In genomic region chr4:115042496-115042895, GRCh38 we compare ENCODE assay signal across 14 cellular contexts.
A peak's percentile ranks its signal among the peaks of the same experiment; 100 is the strongest.
DNase-seq lines count a peak whose midpoint lies in the region; ATAC-seq and TF ChIP-seq lines count a peak whose summit lies in the region.
"Had no signal": no experiment of that assay in that cellular context is flagged by ENCODE, and none has a peak within 500 bp of the region (broad histone marks: within the 10 kb centered on the region; RNA-seq: fewer than 3 reads in every experiment).

No MANE protein-coding gene starts in this region.

- H3K9me2 ChIP-seq in HCT116 (ENCODE audit: insufficient read depth) = no peaks in the 10 kb centered on the region

- TF ChIP-seq RAD21 in HCT116 (IDR thresholded peaks at IDR 0.05; ENCODE audit: low read depth) = no peak

- no peak overlapping the region for H3K4me2 ChIP-seq in HCT116 (ENCODE audit: low read length)

- DNase-seq in HCT116 (ENCODE audit: low read depth, low spot score) (no peak), SK-MEL-5 (ENCODE audit: low read depth, low spot score) (peak; percentile 33), iPS-NIHi11 (ENCODE audit: low spot score) (peak; percentile 24), SIG-M5 treated with dmso at 0.1 percent for 504 hours (lab: John Stamatoyannopoulos, UW; ENCODE audit: unreplicated experiment) (no peak), DMS79 (lab: John Stamatoyannopoulos, UW) (no peak)
- DNase-seq: activated CD4-positive, alpha-beta T cell treated with anti-CD3 and anti-CD28 coated beads for 48 hours; activated naive CD4-positive, alpha-beta T cell; Calu3; psoas muscle; SHP77 treated with DMSO at 0.1 percent for 48 hours; substantia nigra had no signal

- no peaks in the 10 kb centered on the region for H3K4me1 ChIP-seq in HCT116 (ENCODE audit: control insufficient read depth in 1 of 2, insufficient read depth in 2 of 2, low read length in 2 of 2)
- H3K4me1 ChIP-seq: psoas muscle had no signal

- ATAC-seq in HCT116 = peak; percentile 69
- ATAC-seq in HG02623 (IDR thresholded peaks at IDR 0.05; ENCODE audit: unreplicated experiment) = no peak
- no peak for ATAC-seq in HG02973 (IDR thresholded peaks at IDR 0.05; ENCODE audit: unreplicated experiment)
- ATAC-seq: psoas muscle had no signal

- no peak overlapping the region for H3K4me3 ChIP-seq in HCT116 (replicated peaks in 1 of 2; ENCODE audit: low read depth in 1 of 2, low read length in 2 of 2)
- H3K4me3 ChIP-seq: psoas muscle had no signal

- POLR2A ChIA-PET in HCT116 (lab: Charles Lee) = no interaction called here

- CTCF ChIA-PET in HCT116 (lab: Charles Lee) = no interaction called here

- no TSS peak for BruUV-seq in HCT116 (replicated peaks; lab: Mats Ljungman, UMichigan)

- RAD21 ChIA-PET in HCT116 (lab: Charles Lee; ENCODE audit: low non-redundant PET in 1 of 2, low total read pairs in 2 of 2, uncharacterized antibody in 2 of 2, unreplicated experiment in 2 of 2) = no interaction called here

- peak; percentile 37; the same call in 2 of the 3 replicates for TF ChIP-seq CTCF in GM12872 (IDR thresholded peaks at IDR 0.05; ENCODE audit: insufficient read depth, low read depth, low read length)
- TF ChIP-seq CTCF in HCT116 (IDR thresholded peaks at IDR 0.05 in 2 of 3, conservative IDR thresholded peaks at IDR 0.05 in 1 of 3; ENCODE audit: borderline replicate concordance in 1 of 3, insufficient read depth in 1 of 3, low read depth in 2 of 3, low read length in 2 of 3) = peak in 2 of 3 experiments; percentile 35 to 36; a peak in 4 of 6 replicates

- H2AFZ ChIP-seq in HCT116 (ENCODE audit: low read depth, low read length, poor library complexity, severe bottlenecking) = no peak overlapping the region

- no peak overlapping the region for H3K9ac ChIP-seq in HCT116 (ENCODE audit: low read length)

- H4K20me1 ChIP-seq in HCT116 (ENCODE audit: insufficient read depth) = no peaks in the 10 kb centered on the region

- no peaks in the 10 kb centered on the region for H3K27me3 ChIP-seq in HCT116 (ENCODE audit: insufficient read depth, low read length)

- intact Hi-C loops in HCT116 (cut with micrococcal nuclease) = no loop called here

- H3K27ac ChIP-seq in HCT116 (ENCODE audit: low read depth, low read length) = no peak overlapping the region
- H3K27ac ChIP-seq: psoas muscle had no signal

- TF ChIP-seq POLR2A in HCT116 (IDR thresholded peaks at IDR 0.05; ENCODE audit: borderline replicate concordance, extremely low read depth, insufficient read depth, insufficient read length) = no peak

- in situ Hi-C loops in SK-MEL-5 (cut with HindIII; ENCODE audit: low pct_unique_long_range_greater_than_20kb, low sequenced_read_pairs) = no loop called here

- H3K79me2 ChIP-seq in HCT116 (ENCODE audit: insufficient read depth, low read length) = no peaks in the 10 kb centered on the region

- no peaks in the 10 kb centered on the region for H3K36me3 ChIP-seq in HCT116 (ENCODE audit: control insufficient read depth in 1 of 2, insufficient read depth in 2 of 2, low read length in 2 of 2)

- no peaks in the 10 kb centered on the region for H3K9me3 ChIP-seq in HCT116 (ENCODE audit: control insufficient read depth in 1 of 2, insufficient read depth in 1 of 2, low read depth in 1 of 2, low read length in 2 of 2)
- H3K9me3 ChIP-seq: psoas muscle had no signal

TF ChIP-seq in HCT116, 20 proteins besides CTCF, POLR2A, EP300 and RAD21:
- TF ChIP-seq ZNF274 (IDR thresholded peaks at IDR 0.05; ENCODE audit: low read depth, low read length) (no peak), ZFX (IDR thresholded peaks at IDR 0.05) (no peak)

Comparison
In these comparisons a context has a peak if more than half of its experiments do, and no peak if none do; other contexts are left out.
1. DNase-seq: peak in SK-MEL-5 (single experiment) and iPS-NIHi11 (single experiment); none in HCT116 (single experiment), SIG-M5 treated with dmso at 0.1 percent for 504 hours (single experiment) and DMS79 (single experiment).